13 cellular contexts compared by ENCODE assay signal in genomic region chr13:25886438-25887214, GRCh38.
DNase-seq lines count a peak whose midpoint lies in the region; ATAC-seq, FAIRE-seq and TF ChIP-seq lines count a peak whose summit lies in the region.
"Had no signal": no experiment of that assay in that cellular context is flagged by ENCODE, and none has a peak within 500 bp of the region (broad histone marks: within the 10 kb centered on the region; RNA-seq: fewer than 3 reads in every experiment).

No MANE protein-coding gene starts in this region.

- intact Hi-C loops in activated CD4-positive, alpha-beta memory T cell treated with anti-CD3 and anti-CD28 coated beads for 36 hours (cut with micrococcal nuclease) = loop anchor here (1.0 kb wide), 3 partner anchors 11 to 39 kb away; no protein-coding TSS in a partner anchor

- POLR2A ChIA-PET in activated CD4-positive, alpha-beta memory T cell treated with anti-CD3 and anti-CD28 coated beads for 36 hours (lab: Charles Lee) = interaction anchor here (1.1 kb wide), 1 partner anchor 15 kb away, joined by 5 read pairs; no protein-coding TSS in a partner anchor
- POLR2A ChIA-PET in activated CD4-positive, alpha-beta memory T cell treated with anti-CD3 and anti-CD28 coated beads, Interleukin-2, amount 10 ng/mL, durations not matched to agents 7 days and 5 days (lab: Charles Lee) = no interaction called here
- POLR2A ChIA-PET in CD8-positive, alpha-beta memory T cell (lab: Charles Lee) = no interaction called here

- FAIRE-seq in RCC 7860 (lab: Jason Lieb, UNC) = peak; percentile 84

- no peak overlapping the region for H3K4me3 Mint-ChIP-seq in activated CD4-positive, alpha-beta memory T cell treated with anti-CD3 and anti-CD28 coated beads for 36 hours
- H3K4me3 Mint-ChIP-seq in activated CD4-positive, alpha-beta memory T cell treated with anti-CD3 and anti-CD28 coated beads, Interleukin-2, amount 10 ng/mL, durations not matched to agents 7 days and 5 days = no peak overlapping the region
- H3K4me3 Mint-ChIP-seq in CD8-positive, alpha-beta memory T cell = no peak overlapping the region
- H3K4me3 Mint-ChIP-seq: B cell; stimulated activated memory B cell treated with anti-CD40 and anti-IgM and Interleukin-4, amounts not matched to agents 10 μg/mL and 1 μg/mL and 100 μg/mL, for 72 hours had no signal

- no peak overlapping the region for H3K27ac Mint-ChIP-seq in activated CD4-positive, alpha-beta memory T cell treated with anti-CD3 and anti-CD28 coated beads for 36 hours
- no peak overlapping the region for H3K27ac Mint-ChIP-seq in activated CD4-positive, alpha-beta memory T cell treated with anti-CD3 and anti-CD28 coated beads, Interleukin-2, amount 10 ng/mL, durations not matched to agents 7 days and 5 days
- peak overlapping the region in 1 of 8 donors; percentile 79 for H3K27ac Mint-ChIP-seq in CD8-positive, alpha-beta memory T cell
- H3K27ac Mint-ChIP-seq: B cell; stimulated activated memory B cell treated with anti-CD40 and anti-IgM and Interleukin-4, amounts not matched to agents 10 μg/mL and 1 μg/mL and 100 μg/mL, for 72 hours had no signal

- H3K27me3 Mint-ChIP-seq in activated CD4-positive, alpha-beta memory T cell treated with anti-CD3 and anti-CD28 coated beads for 36 hours = no peaks in the 10 kb centered on the region
- H3K27me3 Mint-ChIP-seq in activated CD4-positive, alpha-beta memory T cell treated with anti-CD3 and anti-CD28 coated beads, Interleukin-2, amount 10 ng/mL, durations not matched to agents 7 days and 5 days = peaks cover 4% of the 10 kb centered on the region
- no peaks in the 10 kb centered on the region for H3K27me3 Mint-ChIP-seq in CD8-positive, alpha-beta memory T cell

- H3K4me3 ChIP-seq in skeletal muscle satellite cell (ENCODE audit: low read length) = peak overlapping the region; percentile 34
- H3K4me3 ChIP-seq in CD8-positive, alpha-beta memory T cell (ENCODE audit: low read length) = no peak overlapping the region
- H3K4me3 ChIP-seq: esophagus squamous epithelium, lung had no signal

- peaks cover 51% of the 10 kb centered on the region for H3K4me1 Mint-ChIP-seq in activated CD4-positive, alpha-beta memory T cell treated with anti-CD3 and anti-CD28 coated beads for 36 hours (ENCODE audit: low read depth)
- H3K4me1 Mint-ChIP-seq in activated CD4-positive, alpha-beta memory T cell treated with anti-CD3 and anti-CD28 coated beads, Interleukin-2, amount 10 ng/mL, durations not matched to agents 7 days and 5 days = peaks cover 12% of the 10 kb centered on the region
- peaks cover 7 to 18% (median 17%) of the 10 kb centered on the region in 3 donors for H3K4me1 Mint-ChIP-seq in CD8-positive, alpha-beta memory T cell
- H3K4me1 Mint-ChIP-seq: stimulated activated memory B cell treated with anti-CD40 and anti-IgM and Interleukin-4, amounts not matched to agents 10 μg/mL and 1 μg/mL and 100 μg/mL, for 72 hours had no signal

- peak overlapping the region; percentile 19 for H3K4me2 ChIP-seq in skeletal muscle satellite cell (ENCODE audit: low read length)

- CTCF ChIA-PET in activated CD4-positive, alpha-beta memory T cell treated with anti-CD3 and anti-CD28 coated beads for 36 hours (lab: Charles Lee) = no interaction called here
- CTCF ChIA-PET in activated CD4-positive, alpha-beta memory T cell treated with anti-CD3 and anti-CD28 coated beads, Interleukin-2, amount 10 ng/mL, durations not matched to agents 7 days and 5 days (lab: Charles Lee) = no interaction called here
- CTCF ChIA-PET in CD8-positive, alpha-beta memory T cell (lab: Charles Lee) = no interaction called here

- no peaks in the 10 kb centered on the region for H3K36me3 ChIP-seq in skeletal muscle satellite cell (ENCODE audit: insufficient read depth, low read length)
- no peaks in the 10 kb centered on the region for H3K36me3 ChIP-seq in CD8-positive, alpha-beta memory T cell (ENCODE audit: insufficient read depth, low read length)
- H3K36me3 ChIP-seq: esophagus squamous epithelium had no signal

- peaks cover 15% of the 10 kb centered on the region for H3K4me1 ChIP-seq in skeletal muscle satellite cell (ENCODE audit: control insufficient read depth, insufficient read depth, low read length)
- peaks cover 30% of the 10 kb centered on the region for H3K4me1 ChIP-seq in CD8-positive, alpha-beta memory T cell (ENCODE audit: insufficient read depth, low read length)

- H3K36me3 Mint-ChIP-seq in activated CD4-positive, alpha-beta memory T cell treated with anti-CD3 and anti-CD28 coated beads for 36 hours = no peaks in the 10 kb centered on the region
- no peaks in the 10 kb centered on the region for H3K36me3 Mint-ChIP-seq in activated CD4-positive, alpha-beta memory T cell treated with anti-CD3 and anti-CD28 coated beads, Interleukin-2, amount 10 ng/mL, durations not matched to agents 7 days and 5 days (ENCODE audit: low read depth)
- H3K36me3 Mint-ChIP-seq in CD8-positive, alpha-beta memory T cell = peaks cover 0 to 1% (median 0%) of the 10 kb centered on the region in 3 donors
- H3K36me3 Mint-ChIP-seq: stimulated activated memory B cell treated with anti-CD40 and anti-IgM and Interleukin-4, amounts not matched to agents 10 μg/mL and 1 μg/mL and 100 μg/mL, for 72 hours had no signal

- no peak overlapping the region for H3K9ac ChIP-seq in skeletal muscle satellite cell (ENCODE audit: low read depth, low read length)

- H3K9me3 Mint-ChIP-seq in activated CD4-positive, alpha-beta memory T cell treated with anti-CD3 and anti-CD28 coated beads for 36 hours = no peaks in the 10 kb centered on the region
- no peaks in the 10 kb centered on the region for H3K9me3 Mint-ChIP-seq in activated CD4-positive, alpha-beta memory T cell treated with anti-CD3 and anti-CD28 coated beads, Interleukin-2, amount 10 ng/mL, durations not matched to agents 7 days and 5 days
- H3K9me3 Mint-ChIP-seq in CD8-positive, alpha-beta memory T cell = no peaks in the 10 kb centered on the region
- H3K9me3 Mint-ChIP-seq: stimulated activated memory B cell treated with anti-CD40 and anti-IgM and Interleukin-4, amounts not matched to agents 10 μg/mL and 1 μg/mL and 100 μg/mL, for 72 hours had no signal

- H3K27me3 ChIP-seq in skeletal muscle satellite cell (ENCODE audit: control insufficient read depth, insufficient read depth, low read length) = peaks cover 21% of the 10 kb centered on the region
- no peaks in the 10 kb centered on the region for H3K27me3 ChIP-seq in CD8-positive, alpha-beta memory T cell (ENCODE audit: insufficient read depth, low read length, poor library complexity, severe bottlenecking)

- DNase-seq in activated CD4-positive, alpha-beta memory T cell treated with anti-CD3 and anti-CD28 coated beads for 36 hours = peak; percentile 62
- no peak for DNase-seq in activated CD4-positive, alpha-beta memory T cell treated with anti-CD3 and anti-CD28 coated beads, Interleukin-2, amount 10 ng/mL, durations not matched to agents 7 days and 5 days
- peak; percentile 70 for DNase-seq in RCC 7860 (ENCODE audit: low spot score)
- DNase-seq in epithelial cell of prostate (ENCODE audit: low read depth, low spot score) = peak; percentile 79
- DNase-seq in CD8-positive, alpha-beta memory T cell = no peak
- DNase-seq in C1 segment of cervical spinal cord (lab: John Stamatoyannopoulos, UW) = no peak
- DNase-seq: esophagus squamous epithelium, NCI-H748 treated with DMSO at 0.1 percent for 48 hours had no signal

- no peak for ATAC-seq in SK-N-SH treated with all-trans-retinoic acid at 6 μM for 48 hours
- ATAC-seq: stimulated activated memory B cell treated with anti-CD40 and anti-IgM and Interleukin-4, amounts not matched to agents 10 μg/mL and 1 μg/mL and 100 μg/mL, for 72 hours had no signal

- H3K27ac ChIP-seq in epithelial cell of prostate = no peak overlapping the region
- no peak overlapping the region for H3K27ac ChIP-seq in CD8-positive, alpha-beta memory T cell (ENCODE audit: low read depth, low read length)
- H3K27ac ChIP-seq: esophagus squamous epithelium had no signal

- no peaks in the 10 kb centered on the region for H3K9me3 ChIP-seq in skeletal muscle satellite cell (replicated peaks; ENCODE audit: low read length)
- H3K9me3 ChIP-seq in CD8-positive, alpha-beta memory T cell (ENCODE audit: low read length) = no peaks in the 10 kb centered on the region
- H3K9me3 ChIP-seq: esophagus squamous epithelium had no signal

TF ChIP-seq in SK-N-SH treated with all-trans-retinoic acid at 6 μM for 48 hours, 23 proteins besides CTCF, POLR2A, EP300 and RAD21:
- no peak for TF ChIP-seq PPARA (CRISPR knock-in tag; IDR thresholded peaks at IDR 0.05; ENCODE audit: borderline replicate concordance)
- TF ChIP-seq ZFP30 (CRISPR knock-in tag; IDR thresholded peaks at IDR 0.05) = no peak

Comparison
In these comparisons a context has a peak if more than half of its experiments do, and no peak if none do; other contexts are left out.
1. DNase-seq: peak in activated CD4-positive, alpha-beta memory T cell treated with anti-CD3 and anti-CD28 coated beads for 36 hours (single experiment), RCC 7860 (single experiment) and epithelial cell of prostate (single experiment); none in activated CD4-positive, alpha-beta memory T cell treated with anti-CD3 and anti-CD28 coated beads, Interleukin-2, amount 10 ng/mL, durations not matched to agents 7 days and 5 days (single experiment), CD8-positive, alpha-beta memory T cell (0 of 5) and C1 segment of cervical spinal cord (0 of 14).